9 cellular contexts compared by ENCODE assay signal in genomic region chr1:229229137-229229720, GRCh38. TPM values are rescaled to one million over a fixed set of nuclear protein-coding genes. Genes with fewer than 3 reads are reported as not detected.
DNase-seq lines count a peak whose midpoint lies in the region; ATAC-seq and TF ChIP-seq lines count a peak whose summit lies in the region.
"Had no signal": no experiment of that assay in that cellular context is flagged by ENCODE, and none has a peak within 500 bp of the region (broad histone marks: within the 10 kb centered on the region; RNA-seq: fewer than 3 reads in every experiment).

No MANE protein-coding gene starts in this region.

- H3K9ac ChIP-seq in HUES6 (ENCODE audit: low read length): peak overlapping the region; percentile 80
- peak overlapping the region in 1 of 2 donors; percentile 42 for H3K9ac ChIP-seq in stomach smooth muscle (ENCODE audit: low read length in 2 of 2)

- ATAC-seq in GM18519 (IDR thresholded peaks at IDR 0.05; ENCODE audit: low FRiP score, unreplicated experiment): no peak

- intact Hi-C loops in ascending aorta (cut with DNase I): loop anchor here (5.0 to 10.0 kb wide), 2 partner anchors 134 to 327 kb away; no protein-coding TSS in a partner anchor

- DNase-seq in ascending aorta (ENCODE audit: low spot score in 2 of 2): no peak
- no peak for DNase-seq in DMS 273 (lab: John Stamatoyannopoulos, UW; ENCODE audit: unreplicated experiment)
- no peak for DNase-seq in HUDEP-2 (lab: John Stamatoyannopoulos, UW; ENCODE audit: unreplicated experiment in 76 of 76)
- no peak for DNase-seq in MV-4-11 (lab: John Stamatoyannopoulos, UW)
- DNase-seq: stimulated activated CD4-positive, alpha-beta T cell treated with anti-CD3 and anti-CD28 coated beads, Interleukin-2, amount 100 ng/mL, for 48 hours had no signal

- no peak for TF ChIP-seq CTCF in ascending aorta (IDR thresholded peaks at IDR 0.05)

- peak overlapping the region; percentile 83 for H3K27ac ChIP-seq in HUES6 (ENCODE audit: low read depth, low read length)
- H3K27ac ChIP-seq in ascending aorta: peak overlapping the region; percentile 52 to 70
- H3K27ac ChIP-seq in layer of hippocampus (ENCODE audit: low read depth, low read length): peak overlapping the region; percentile 95
- peak overlapping the region; percentile 66 for H3K27ac ChIP-seq in stomach smooth muscle (ENCODE audit: low read length)

- H3K4me3 ChIP-seq in HUES6 (ENCODE audit: low read depth, low read length): peak overlapping the region; percentile 24; the same call in 1 of the 2 replicates
- peak overlapping the region in 1 of 2 donors; percentile 43 for H3K4me3 ChIP-seq in ascending aorta
- H3K4me3 ChIP-seq in stomach smooth muscle (ENCODE audit: low read length in 2 of 2): peak overlapping the region in 1 of 2 donors; percentile 29

- H3K27me3 ChIP-seq in HUES6 (ENCODE audit: control insufficient read depth, insufficient read depth, low read length) (no peaks in the 10 kb centered on the region), ascending aorta (no peaks in the 10 kb centered on the region), layer of hippocampus (ENCODE audit: control insufficient read depth, insufficient read depth, low read length) (no peaks in the 10 kb centered on the region), stomach smooth muscle (ENCODE audit: control insufficient read depth in 1 of 2, insufficient read depth in 2 of 2, low read length in 2 of 2) (no peaks in the 10 kb centered on the region)

- no peaks in the 10 kb centered on the region for H3K9me3 ChIP-seq in HUES6 (ENCODE audit: control insufficient read depth, insufficient read depth, low read depth, low read length)
- H3K9me3 ChIP-seq in ascending aorta: no peaks in the 10 kb centered on the region
- no peaks in the 10 kb centered on the region for H3K9me3 ChIP-seq in stomach smooth muscle (ENCODE audit: control insufficient read depth in 2 of 2, low read length in 2 of 2)

- H3K4me1 ChIP-seq in HUES6 (ENCODE audit: control insufficient read depth, insufficient read depth, low read length) (peaks cover 69% of the 10 kb centered on the region), ascending aorta (peaks cover 9 to 25% of the 10 kb centered on the region in 2 donors), stomach smooth muscle (ENCODE audit: control insufficient read depth, insufficient read depth, low read length) (peaks cover 31% of the 10 kb centered on the region)

- H3K36me3 ChIP-seq in HUES6 (ENCODE audit: control insufficient read depth, insufficient read depth, low read length) (no peaks in the 10 kb centered on the region), ascending aorta (no peaks in the 10 kb centered on the region), stomach smooth muscle (ENCODE audit: control insufficient read depth in 2 of 2, insufficient read depth in 2 of 2, low read length in 2 of 2) (no peaks in the 10 kb centered on the region)

RNA-seq across cellular contexts. Expression of gene RAB4A, which starts 41.7 kb away (rescaled TPM):
- 6.0 TPM for total RNA-seq in ascending aorta
